ENCODE assay signal across 2 cellular contexts in the genomic region with DNA sequence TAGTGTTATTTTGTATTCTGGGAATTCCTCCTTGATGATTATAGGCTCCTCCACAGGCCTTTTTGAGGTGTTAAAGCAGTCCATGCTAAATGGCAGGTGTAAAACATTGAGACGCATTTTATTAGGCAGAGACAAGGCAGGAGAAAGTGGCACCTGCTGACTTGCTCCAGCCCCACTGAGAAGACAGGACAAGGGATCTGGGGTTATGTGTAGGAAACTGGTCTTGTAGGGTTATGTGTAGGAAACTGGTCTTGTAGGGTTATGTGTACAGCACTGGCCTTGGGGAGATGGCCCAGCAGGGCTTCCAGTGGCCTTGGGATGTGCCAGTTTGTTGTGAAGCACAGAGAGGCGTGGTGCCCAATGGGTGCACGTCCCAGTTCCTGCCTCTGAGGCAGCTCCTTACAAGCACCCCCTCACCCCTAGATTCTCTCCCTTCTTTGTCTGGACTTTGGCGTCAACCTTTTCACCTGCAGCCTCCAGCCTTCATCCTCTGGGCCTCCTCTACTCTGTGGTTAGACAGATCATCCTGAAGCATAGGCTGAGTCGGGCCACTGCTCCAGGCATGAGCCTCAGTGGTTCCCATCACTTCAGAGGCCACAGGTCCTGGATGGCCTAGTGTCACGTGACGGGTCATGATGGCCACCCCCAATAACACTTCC.
TF ChIP-seq lines count a peak whose summit lies in the region.

No MANE protein-coding gene starts in this region.

TF ChIP-seq in liver, 16 proteins besides CTCF, POLR2A, EP300 and RAD21:
- TF ChIP-seq, protein P1, sequence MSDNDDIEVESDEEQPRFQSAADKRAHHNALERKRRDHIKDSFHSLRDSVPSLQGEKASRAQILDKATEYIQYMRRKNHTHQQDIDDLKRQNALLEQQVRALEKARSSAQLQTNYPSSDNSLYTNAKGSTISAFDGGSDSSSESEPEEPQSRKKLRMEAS (IDR thresholded peaks at IDR 0.05) = no peak
- TF ChIP-seq GABPA (IDR thresholded peaks at IDR 0.05 in 1 of 2, conservative IDR thresholded peaks at IDR 0.05 in 1 of 2) (no peak), JUND (IDR thresholded peaks at IDR 0.05) (no peak), HNF4A (conservative IDR thresholded peaks at IDR 0.05) (no peak), HNF4G (IDR thresholded peaks at IDR 0.05) (no peak), RXRA (IDR thresholded peaks at IDR 0.05) (no peak)
- TF ChIP-seq, protein P2, sequence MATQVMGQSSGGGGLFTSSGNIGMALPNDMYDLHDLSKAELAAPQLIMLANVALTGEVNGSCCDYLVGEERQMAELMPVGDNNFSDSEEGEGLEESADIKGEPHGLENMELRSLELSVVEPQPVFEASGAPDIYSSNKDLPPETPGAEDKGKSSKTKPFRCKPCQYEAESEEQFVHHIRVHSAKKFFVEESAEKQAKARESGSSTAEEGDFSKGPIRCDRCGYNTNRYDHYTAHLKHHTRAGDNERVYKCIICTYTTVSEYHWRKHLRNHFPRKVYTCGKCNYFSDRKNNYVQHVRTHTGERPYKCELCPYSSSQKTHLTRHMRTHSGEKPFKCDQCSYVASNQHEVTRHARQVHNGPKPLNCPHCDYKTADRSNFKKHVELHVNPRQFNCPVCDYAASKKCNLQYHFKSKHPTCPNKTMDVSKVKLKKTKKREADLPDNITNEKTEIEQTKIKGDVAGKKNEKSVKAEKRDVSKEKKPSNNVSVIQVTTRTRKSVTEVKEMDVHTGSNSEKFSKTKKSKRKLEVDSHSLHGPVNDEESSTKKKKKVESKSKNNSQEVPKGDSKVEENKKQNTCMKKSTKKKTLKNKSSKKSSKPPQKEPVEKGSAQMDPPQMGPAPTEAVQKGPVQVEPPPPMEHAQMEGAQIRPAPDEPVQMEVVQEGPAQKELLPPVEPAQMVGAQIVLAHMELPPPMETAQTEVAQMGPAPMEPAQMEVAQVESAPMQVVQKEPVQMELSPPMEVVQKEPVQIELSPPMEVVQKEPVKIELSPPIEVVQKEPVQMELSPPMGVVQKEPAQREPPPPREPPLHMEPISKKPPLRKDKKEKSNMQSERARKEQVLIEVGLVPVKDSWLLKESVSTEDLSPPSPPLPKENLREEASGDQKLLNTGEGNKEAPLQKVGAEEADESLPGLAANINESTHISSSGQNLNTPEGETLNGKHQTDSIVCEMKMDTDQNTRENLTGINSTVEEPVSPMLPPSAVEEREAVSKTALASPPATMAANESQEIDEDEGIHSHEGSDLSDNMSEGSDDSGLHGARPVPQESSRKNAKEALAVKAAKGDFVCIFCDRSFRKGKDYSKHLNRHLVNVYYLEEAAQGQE (IDR thresholded peaks at IDR 0.05) = no peak
- TF ChIP-seq, protein P3, sequence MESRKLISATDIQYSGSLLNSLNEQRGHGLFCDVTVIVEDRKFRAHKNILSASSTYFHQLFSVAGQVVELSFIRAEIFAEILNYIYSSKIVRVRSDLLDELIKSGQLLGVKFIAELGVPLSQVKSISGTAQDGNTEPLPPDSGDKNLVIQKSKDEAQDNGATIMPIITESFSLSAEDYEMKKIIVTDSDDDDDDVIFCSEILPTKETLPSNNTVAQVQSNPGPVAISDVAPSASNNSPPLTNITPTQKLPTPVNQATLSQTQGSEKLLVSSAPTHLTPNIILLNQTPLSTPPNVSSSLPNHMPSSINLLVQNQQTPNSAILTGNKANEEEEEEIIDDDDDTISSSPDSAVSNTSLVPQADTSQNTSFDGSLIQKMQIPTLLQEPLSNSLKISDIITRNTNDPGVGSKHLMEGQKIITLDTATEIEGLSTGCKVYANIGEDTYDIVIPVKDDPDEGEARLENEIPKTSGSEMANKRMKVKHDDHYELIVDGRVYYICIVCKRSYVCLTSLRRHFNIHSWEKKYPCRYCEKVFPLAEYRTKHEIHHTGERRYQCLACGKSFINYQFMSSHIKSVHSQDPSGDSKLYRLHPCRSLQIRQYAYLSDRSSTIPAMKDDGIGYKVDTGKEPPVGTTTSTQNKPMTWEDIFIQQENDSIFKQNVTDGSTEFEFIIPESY (IDR thresholded peaks at IDR 0.05) = no peak
- TF ChIP-seq, protein P4, sequence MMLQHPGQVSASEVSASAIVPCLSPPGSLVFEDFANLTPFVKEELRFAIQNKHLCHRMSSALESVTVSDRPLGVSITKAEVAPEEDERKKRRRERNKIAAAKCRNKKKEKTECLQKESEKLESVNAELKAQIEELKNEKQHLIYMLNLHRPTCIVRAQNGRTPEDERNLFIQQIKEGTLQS (IDR thresholded peaks at IDR 0.05) = no peak
TF ChIP-seq in liver: peak in this region for 0.

TF ChIP-seq in GM23338, 12 proteins besides CTCF, POLR2A, EP300 and RAD21:
- TF ChIP-seq, protein P5, sequence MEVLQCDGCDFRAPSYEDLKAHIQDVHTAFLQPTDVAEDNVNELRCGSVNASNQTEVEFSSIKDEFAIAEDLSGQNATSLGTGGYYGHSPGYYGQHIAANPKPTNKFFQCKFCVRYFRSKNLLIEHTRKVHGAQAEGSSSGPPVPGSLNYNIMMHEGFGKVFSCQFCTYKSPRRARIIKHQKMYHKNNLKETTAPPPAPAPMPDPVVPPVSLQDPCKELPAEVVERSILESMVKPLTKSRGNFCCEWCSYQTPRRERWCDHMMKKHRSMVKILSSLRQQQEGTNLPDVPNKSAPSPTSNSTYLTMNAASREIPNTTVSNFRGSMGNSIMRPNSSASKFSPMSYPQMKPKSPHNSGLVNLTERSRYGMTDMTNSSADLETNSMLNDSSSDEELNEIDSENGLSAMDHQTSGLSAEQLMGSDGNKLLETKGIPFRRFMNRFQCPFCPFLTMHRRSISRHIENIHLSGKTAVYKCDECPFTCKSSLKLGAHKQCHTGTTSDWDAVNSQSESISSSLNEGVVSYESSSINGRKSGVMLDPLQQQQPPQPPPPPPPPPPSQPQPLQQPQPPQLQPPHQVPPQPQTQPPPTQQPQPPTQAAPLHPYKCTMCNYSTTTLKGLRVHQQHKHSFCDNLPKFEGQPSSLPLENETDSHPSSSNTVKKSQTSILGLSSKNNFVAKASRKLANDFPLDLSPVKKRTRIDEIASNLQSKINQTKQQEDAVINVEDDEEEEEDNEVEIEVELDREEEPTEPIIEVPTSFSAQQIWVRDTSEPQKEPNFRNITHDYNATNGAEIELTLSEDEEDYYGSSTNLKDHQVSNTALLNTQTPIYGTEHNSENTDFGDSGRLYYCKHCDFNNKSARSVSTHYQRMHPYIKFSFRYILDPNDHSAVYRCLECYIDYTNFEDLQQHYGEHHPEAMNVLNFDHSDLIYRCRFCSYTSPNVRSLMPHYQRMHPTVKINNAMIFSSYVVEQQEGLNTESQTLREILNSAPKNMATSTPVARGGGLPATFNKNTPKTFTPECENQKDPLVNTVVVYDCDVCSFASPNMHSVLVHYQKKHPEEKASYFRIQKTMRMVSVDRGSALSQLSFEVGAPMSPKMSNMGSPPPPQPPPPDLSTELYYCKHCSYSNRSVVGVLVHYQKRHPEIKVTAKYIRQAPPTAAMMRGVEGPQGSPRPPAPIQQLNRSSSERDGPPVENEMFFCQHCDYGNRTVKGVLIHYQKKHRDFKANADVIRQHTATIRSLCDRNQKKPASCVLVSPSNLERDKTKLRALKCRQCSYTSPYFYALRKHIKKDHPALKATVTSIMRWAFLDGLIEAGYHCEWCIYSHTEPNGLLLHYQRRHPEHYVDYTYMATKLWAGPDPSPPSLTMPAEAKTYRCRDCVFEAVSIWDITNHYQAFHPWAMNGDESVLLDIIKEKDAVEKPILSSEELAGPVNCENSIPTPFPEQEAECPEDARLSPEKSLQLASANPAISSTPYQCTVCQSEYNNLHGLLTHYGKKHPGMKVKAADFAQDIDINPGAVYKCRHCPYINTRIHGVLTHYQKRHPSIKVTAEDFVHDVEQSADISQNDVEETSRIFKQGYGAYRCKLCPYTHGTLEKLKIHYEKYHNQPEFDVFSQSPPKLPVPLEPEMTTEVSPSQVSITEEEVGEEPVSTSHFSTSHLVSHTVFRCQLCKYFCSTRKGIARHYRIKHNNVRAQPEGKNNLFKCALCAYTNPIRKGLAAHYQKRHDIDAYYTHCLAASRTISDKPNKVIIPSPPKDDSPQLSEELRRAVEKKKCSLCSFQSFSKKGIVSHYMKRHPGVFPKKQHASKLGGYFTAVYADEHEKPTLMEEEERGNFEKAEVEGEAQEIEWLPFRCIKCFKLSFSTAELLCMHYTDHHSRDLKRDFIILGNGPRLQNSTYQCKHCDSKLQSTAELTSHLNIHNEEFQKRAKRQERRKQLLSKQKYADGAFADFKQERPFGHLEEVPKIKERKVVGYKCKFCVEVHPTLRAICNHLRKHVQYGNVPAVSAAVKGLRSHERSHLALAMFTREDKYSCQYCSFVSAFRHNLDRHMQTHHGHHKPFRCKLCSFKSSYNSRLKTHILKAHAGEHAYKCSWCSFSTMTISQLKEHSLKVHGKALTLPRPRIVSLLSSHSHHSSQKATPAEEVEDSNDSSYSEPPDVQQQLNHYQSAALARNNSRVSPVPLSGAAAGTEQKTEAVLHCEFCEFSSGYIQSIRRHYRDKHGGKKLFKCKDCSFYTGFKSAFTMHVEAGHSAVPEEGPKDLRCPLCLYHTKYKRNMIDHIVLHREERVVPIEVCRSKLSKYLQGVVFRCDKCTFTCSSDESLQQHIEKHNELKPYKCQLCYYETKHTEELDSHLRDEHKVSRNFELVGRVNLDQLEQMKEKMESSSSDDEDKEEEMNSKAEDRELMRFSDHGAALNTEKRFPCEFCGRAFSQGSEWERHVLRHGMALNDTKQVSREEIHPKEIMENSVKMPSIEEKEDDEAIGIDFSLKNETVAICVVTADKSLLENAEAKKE (CRISPR knock-in tag; IDR thresholded peaks at IDR 0.05) = no peak
- TF ChIP-seq ZNF114 (CRISPR knock-in tag; IDR thresholded peaks at IDR 0.05) (no peak), EZH2phosphoT487 (IDR thresholded peaks at IDR 0.05; ENCODE audit: unreplicated experiment) (no peak), CREB1 (CRISPR knock-in tag; IDR thresholded peaks at IDR 0.05; ENCODE audit: low read depth) (no peak), NANOG (IDR thresholded peaks at IDR 0.05; ENCODE audit: borderline replicate concordance) (no peak), EZH2 (IDR thresholded peaks at IDR 0.05; ENCODE audit: low read depth, unreplicated experiment) (no peak), JUNB (IDR thresholded peaks at IDR 0.05; ENCODE audit: unreplicated experiment) (no peak), POLR2AphosphoS5 (IDR thresholded peaks at IDR 0.05; ENCODE audit: low read depth) (no peak), ZNF331 (CRISPR knock-in tag; IDR thresholded peaks at IDR 0.05; ENCODE audit: low read depth) (no peak), STAT1 (IDR thresholded peaks at IDR 0.05; ENCODE audit: unreplicated experiment) (no peak)
- TF ChIP-seq, protein P6, sequence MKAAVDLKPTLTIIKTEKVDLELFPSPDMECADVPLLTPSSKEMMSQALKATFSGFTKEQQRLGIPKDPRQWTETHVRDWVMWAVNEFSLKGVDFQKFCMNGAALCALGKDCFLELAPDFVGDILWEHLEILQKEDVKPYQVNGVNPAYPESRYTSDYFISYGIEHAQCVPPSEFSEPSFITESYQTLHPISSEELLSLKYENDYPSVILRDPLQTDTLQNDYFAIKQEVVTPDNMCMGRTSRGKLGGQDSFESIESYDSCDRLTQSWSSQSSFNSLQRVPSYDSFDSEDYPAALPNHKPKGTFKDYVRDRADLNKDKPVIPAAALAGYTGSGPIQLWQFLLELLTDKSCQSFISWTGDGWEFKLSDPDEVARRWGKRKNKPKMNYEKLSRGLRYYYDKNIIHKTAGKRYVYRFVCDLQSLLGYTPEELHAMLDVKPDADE (IDR thresholded peaks at IDR 0.05) = no peak
- TF ChIP-seq, protein P2 (IDR thresholded peaks at IDR 0.05; ENCODE audit: unreplicated experiment) = no peak
TF ChIP-seq in GM23338: peak in this region for 0.
